Comparison of ENCODE assay signal across 1 cellular context in the genomic region with DNA sequence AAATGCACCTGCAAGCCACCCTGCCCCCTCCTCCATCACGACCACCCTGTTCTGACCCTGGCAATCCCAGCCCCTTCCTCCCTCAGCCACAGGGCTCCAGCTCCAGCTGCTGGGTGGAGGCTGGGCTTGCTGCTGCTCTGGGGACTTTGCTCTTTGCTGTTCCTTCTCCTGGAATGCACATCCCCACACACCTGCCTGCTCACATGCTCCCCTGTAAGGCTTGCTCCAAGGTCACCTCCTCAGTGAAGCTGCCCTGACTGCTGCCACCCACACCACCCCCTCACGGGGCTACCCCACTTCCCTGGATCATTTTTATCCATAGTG.
TF ChIP-seq lines count a peak whose summit lies in the region.

No MANE protein-coding gene starts in this region.

TF ChIP-seq in HepG2, 621 proteins besides CTCF, POLR2A, EP300 and RAD21 (continued from another document and continues in another):
- TF ChIP-seq ZNF275 (CRISPR knock-in tag; IDR thresholded peaks at IDR 0.05; ENCODE audit: borderline replicate concordance) (no peak), ZNF34 (CRISPR knock-in tag; IDR thresholded peaks at IDR 0.05; ENCODE audit: borderline replicate concordance) (no peak), HDAC2 (CRISPR knock-in tag; IDR thresholded peaks at IDR 0.05) (no peak), ZSCAN22 (CRISPR knock-in tag; IDR thresholded peaks at IDR 0.05) (no peak), ZFP1 (CRISPR knock-in tag; IDR thresholded peaks at IDR 0.05) (no peak), TRIM22 (IDR thresholded peaks at IDR 0.05) (no peak), ETS1 (CRISPR knock-in tag; IDR thresholded peaks at IDR 0.05) (no peak), ZBTB14 (CRISPR knock-in tag; IDR thresholded peaks at IDR 0.05) (no peak), KAT7 (CRISPR knock-in tag; IDR thresholded peaks at IDR 0.05; ENCODE audit: borderline replicate concordance) (no peak), FOXO4 (CRISPR knock-in tag; conservative IDR thresholded peaks at IDR 0.05) (no peak), ZKSCAN1 (IDR thresholded peaks at IDR 0.05; ENCODE audit: low read length) (no peak), PRMT3 (CRISPR knock-in tag; IDR thresholded peaks at IDR 0.05; ENCODE audit: borderline replicate concordance, low read depth) (no peak), SMAD1 (CRISPR knock-in tag; IDR thresholded peaks at IDR 0.05; ENCODE audit: borderline replicate concordance, low read depth) (no peak), ZNF563 (CRISPR knock-in tag; IDR thresholded peaks at IDR 0.05) (no peak), MTF2 (CRISPR knock-in tag; IDR thresholded peaks at IDR 0.05; ENCODE audit: borderline replicate concordance) (no peak), ARNTL (CRISPR knock-in tag; IDR thresholded peaks at IDR 0.05) (no peak), ZNF20 (CRISPR knock-in tag; IDR thresholded peaks at IDR 0.05) (no peak), NFE2 (CRISPR knock-in tag; IDR thresholded peaks at IDR 0.05) (no peak), AGO2 (optimal IDR thresholded peaks at IDR 0.05; ENCODE audit: low read depth, low read length) (no peak), ZNF749 (CRISPR knock-in tag; IDR thresholded peaks at IDR 0.05; ENCODE audit: borderline replicate concordance) (no peak), ZNF572 (CRISPR knock-in tag; IDR thresholded peaks at IDR 0.05) (no peak), FOXK1 (CRISPR knock-in tag; IDR thresholded peaks at IDR 0.05; ENCODE audit: borderline replicate concordance, low read depth) (no peak), ZNF431 (CRISPR knock-in tag; IDR thresholded peaks at IDR 0.05; ENCODE audit: borderline replicate concordance, low read depth) (no peak), DNMT3B (CRISPR knock-in tag; conservative IDR thresholded peaks at IDR 0.05) (no peak), CREB3 (CRISPR knock-in tag; IDR thresholded peaks at IDR 0.05) (no peak), PITX1 (CRISPR knock-in tag; IDR thresholded peaks at IDR 0.05) (peak; percentile 44; the same call in 1 of the 2 replicates), ZKSCAN5 (CRISPR knock-in tag; IDR thresholded peaks at IDR 0.05) (no peak), ZNF740 (CRISPR knock-in tag; IDR thresholded peaks at IDR 0.05) (no peak), U2AF1 (optimal IDR thresholded peaks at IDR 0.05; ENCODE audit: low read depth, low read length) (no peak), POLR2AphosphoS5 (IDR thresholded peaks at IDR 0.05; ENCODE audit: low read depth, low read length) (no peak), ZSCAN29 (CRISPR knock-in tag; conservative IDR thresholded peaks at IDR 0.05) (no peak), ZNF713 (CRISPR knock-in tag; IDR thresholded peaks at IDR 0.05) (no peak), TBX3 (IDR thresholded peaks at IDR 0.05; ENCODE audit: borderline replicate concordance) (no peak), KLF12 (CRISPR knock-in tag; IDR thresholded peaks at IDR 0.05; ENCODE audit: borderline replicate concordance) (no peak), ZC3H4 (CRISPR knock-in tag; IDR thresholded peaks at IDR 0.05; ENCODE audit: borderline replicate concordance) (no peak), SIN3A (IDR thresholded peaks at IDR 0.05; ENCODE audit: borderline replicate concordance, low read depth, low read length) (no peak)
- TF ChIP-seq, protein P1, sequence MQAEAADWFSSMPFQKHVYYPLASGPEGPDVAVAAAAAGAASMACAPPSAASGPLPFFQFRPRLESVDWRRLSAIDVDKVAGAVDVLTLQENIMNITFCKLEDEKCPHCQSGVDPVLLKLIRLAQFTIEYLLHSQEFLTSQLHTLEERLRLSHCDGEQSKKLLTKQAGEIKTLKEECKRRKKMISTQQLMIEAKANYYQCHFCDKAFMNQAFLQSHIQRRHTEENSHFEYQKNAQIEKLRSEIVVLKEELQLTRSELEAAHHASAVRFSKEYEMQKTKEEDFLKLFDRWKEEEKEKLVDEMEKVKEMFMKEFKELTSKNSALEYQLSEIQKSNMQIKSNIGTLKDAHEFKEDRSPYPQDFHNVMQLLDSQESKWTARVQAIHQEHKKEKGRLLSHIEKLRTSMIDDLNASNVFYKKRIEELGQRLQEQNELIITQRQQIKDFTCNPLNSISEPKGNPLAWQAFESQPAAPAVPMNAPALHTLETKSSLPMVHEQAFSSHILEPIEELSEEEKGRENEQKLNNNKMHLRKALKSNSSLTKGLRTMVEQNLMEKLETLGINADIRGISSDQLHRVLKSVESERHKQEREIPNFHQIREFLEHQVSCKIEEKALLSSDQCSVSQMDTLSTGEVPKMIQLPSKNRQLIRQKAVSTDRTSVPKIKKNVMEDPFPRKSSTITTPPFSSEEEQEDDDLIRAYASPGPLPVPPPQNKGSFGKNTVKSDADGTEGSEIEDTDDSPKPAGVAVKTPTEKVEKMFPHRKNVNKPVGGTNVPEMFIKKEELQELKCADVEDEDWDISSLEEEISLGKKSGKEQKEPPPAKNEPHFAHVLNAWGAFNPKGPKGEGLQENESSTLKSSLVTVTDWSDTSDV (CRISPR knock-in tag; IDR thresholded peaks at IDR 0.05): no peak
- TF ChIP-seq, protein P2, sequence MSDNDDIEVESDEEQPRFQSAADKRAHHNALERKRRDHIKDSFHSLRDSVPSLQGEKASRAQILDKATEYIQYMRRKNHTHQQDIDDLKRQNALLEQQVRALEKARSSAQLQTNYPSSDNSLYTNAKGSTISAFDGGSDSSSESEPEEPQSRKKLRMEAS (IDR thresholded peaks at IDR 0.05): peak; percentile 17; the same call in 1 of the 2 replicates
- TF ChIP-seq, protein P3, sequence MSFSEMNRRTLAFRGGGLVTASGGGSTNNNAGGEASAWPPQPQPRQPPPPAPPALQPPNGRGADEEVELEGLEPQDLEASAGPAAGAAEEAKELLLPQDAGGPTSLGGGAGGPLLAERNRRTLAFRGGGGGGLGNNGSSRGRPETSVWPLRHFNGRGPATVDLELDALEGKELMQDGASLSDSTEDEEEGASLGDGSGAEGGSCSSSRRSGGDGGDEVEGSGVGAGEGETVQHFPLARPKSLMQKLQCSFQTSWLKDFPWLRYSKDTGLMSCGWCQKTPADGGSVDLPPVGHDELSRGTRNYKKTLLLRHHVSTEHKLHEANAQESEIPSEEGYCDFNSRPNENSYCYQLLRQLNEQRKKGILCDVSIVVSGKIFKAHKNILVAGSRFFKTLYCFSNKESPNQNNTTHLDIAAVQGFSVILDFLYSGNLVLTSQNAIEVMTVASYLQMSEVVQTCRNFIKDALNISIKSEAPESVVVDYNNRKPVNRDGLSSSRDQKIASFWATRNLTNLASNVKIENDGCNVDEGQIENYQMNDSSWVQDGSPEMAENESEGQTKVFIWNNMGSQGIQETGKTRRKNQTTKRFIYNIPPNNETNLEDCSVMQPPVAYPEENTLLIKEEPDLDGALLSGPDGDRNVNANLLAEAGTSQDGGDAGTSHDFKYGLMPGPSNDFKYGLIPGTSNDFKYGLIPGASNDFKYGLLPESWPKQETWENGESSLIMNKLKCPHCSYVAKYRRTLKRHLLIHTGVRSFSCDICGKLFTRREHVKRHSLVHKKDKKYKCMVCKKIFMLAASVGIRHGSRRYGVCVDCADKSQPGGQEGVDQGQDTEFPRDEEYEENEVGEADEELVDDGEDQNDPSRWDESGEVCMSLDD (CRISPR knock-in tag; IDR thresholded peaks at IDR 0.05; ENCODE audit: borderline replicate concordance): no peak
- TF ChIP-seq, protein P4, sequence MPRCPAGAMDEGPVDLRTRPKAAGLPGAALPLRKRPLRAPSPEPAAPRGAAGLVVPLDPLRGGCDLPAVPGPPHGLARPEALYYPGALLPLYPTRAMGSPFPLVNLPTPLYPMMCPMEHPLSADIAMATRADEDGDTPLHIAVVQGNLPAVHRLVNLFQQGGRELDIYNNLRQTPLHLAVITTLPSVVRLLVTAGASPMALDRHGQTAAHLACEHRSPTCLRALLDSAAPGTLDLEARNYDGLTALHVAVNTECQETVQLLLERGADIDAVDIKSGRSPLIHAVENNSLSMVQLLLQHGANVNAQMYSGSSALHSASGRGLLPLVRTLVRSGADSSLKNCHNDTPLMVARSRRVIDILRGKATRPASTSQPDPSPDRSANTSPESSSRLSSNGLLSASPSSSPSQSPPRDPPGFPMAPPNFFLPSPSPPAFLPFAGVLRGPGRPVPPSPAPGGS (CRISPR knock-in tag; IDR thresholded peaks at IDR 0.05): no peak
- TF ChIP-seq, protein P5, sequence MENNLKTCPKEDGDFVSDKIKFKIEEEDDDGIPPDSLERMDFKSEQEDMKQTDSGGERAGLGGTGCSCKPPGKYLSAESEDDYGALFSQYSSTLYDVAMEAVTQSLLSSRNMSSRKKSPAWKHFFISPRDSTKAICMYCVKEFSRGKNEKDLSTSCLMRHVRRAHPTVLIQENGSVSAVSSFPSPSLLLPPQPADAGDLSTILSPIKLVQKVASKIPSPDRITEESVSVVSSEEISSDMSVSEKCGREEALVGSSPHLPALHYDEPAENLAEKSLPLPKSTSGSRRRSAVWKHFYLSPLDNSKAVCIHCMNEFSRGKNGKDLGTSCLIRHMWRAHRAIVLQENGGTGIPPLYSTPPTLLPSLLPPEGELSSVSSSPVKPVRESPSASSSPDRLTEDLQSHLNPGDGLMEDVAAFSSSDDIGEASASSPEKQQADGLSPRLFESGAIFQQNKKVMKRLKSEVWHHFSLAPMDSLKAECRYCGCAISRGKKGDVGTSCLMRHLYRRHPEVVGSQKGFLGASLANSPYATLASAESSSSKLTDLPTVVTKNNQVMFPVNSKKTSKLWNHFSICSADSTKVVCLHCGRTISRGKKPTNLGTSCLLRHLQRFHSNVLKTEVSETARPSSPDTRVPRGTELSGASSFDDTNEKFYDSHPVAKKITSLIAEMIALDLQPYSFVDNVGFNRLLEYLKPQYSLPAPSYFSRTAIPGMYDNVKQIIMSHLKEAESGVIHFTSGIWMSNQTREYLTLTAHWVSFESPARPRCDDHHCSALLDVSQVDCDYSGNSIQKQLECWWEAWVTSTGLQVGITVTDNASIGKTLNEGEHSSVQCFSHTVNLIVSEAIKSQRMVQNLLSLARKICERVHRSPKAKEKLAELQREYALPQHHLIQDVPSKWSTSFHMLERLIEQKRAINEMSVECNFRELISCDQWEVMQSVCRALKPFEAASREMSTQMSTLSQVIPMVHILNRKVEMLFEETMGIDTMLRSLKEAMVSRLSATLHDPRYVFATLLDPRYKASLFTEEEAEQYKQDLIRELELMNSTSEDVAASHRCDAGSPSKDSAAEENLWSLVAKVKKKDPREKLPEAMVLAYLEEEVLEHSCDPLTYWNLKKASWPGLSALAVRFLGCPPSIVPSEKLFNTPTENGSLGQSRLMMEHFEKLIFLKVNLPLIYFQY (CRISPR knock-in tag; IDR thresholded peaks at IDR 0.05; ENCODE audit: borderline replicate concordance): no peak
- TF ChIP-seq, protein P6, sequence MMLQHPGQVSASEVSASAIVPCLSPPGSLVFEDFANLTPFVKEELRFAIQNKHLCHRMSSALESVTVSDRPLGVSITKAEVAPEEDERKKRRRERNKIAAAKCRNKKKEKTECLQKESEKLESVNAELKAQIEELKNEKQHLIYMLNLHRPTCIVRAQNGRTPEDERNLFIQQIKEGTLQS (CRISPR knock-in tag; IDR thresholded peaks at IDR 0.05): no peak
